11 cellular contexts compared by ENCODE assay signal in the genomic region with DNA sequence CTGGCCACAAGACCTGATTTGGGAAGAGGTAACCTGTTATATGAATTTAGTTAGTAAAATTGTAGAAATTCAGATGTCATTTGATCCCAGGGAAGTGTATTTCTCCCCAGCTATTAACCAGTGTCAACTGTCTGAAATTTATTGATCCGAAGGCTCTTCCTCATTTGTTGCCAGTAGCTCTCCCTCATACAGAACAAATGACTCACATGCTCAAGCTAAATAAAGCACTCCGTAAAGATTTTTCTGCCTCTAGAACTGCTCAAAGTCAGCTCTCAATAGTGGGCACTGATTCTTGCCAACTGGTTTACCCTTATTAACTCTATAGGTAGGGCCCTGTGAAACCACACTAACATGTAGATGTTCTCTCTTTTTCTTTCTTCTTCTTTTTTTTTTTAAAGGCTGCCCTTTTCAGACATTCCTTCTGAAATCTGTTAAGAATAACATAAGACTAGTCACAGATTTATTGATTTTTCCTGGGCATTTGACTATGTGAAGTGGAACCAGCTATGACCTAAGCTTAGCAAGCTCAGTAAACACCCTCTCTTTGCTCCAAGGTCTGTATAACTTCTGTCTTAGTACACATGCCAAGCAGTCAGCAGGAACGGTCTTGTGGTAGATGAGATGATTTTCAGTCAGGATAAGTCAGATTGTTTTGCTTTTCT. TPM values are rescaled to one million over a fixed set of nuclear protein-coding genes. Genes with fewer than 3 reads are reported as not detected.
DNase-seq lines count a peak whose midpoint lies in the region; ATAC-seq and TF ChIP-seq lines count a peak whose summit lies in the region.
"Had no signal": no experiment of that assay in that cellular context is flagged by ENCODE, and none has a peak within 500 bp of the region (broad histone marks: within the 10 kb centered on the region; RNA-seq: fewer than 3 reads in every experiment).

No MANE protein-coding gene starts in this region.

- WGBS in right lobe of liver (ENCODE audit: insufficient coverage, low coverage, low lambda C conversion rate, missing lambda C conversion rate) = 33% methylated on average over 3 of the region's 3 CpGs
- WGBS in aorta, 2 donors = 12 to 16% methylated on average over 3 of the region's 3 CpGs

- no peaks in the 10 kb centered on the region for H3K27me3 ChIP-seq in right lobe of liver
- H3K27me3 ChIP-seq in aorta (ENCODE audit: control insufficient read depth in 1 of 2, insufficient read depth in 2 of 2, low read length in 1 of 2) = no peaks in the 10 kb centered on the region

- H3K4me3 ChIP-seq in astrocyte of the spinal cord (ENCODE audit: low read depth, low read length) = no peak overlapping the region
- H3K4me3 ChIP-seq in right lobe of liver = no peak overlapping the region
- H3K4me3 ChIP-seq in aorta (ENCODE audit: low read length in 2 of 2) = peak overlapping the region in 1 of 2 donors; percentile 34
- no peak overlapping the region for H3K4me3 ChIP-seq in OCI-LY7 (ENCODE audit: low read depth, low read length, poor library complexity, severe bottlenecking)

- intact Hi-C loops in Right ventricle myocardium inferior (cut with DNase I) (no loop called here), cardiac septum (cut with DNase I) (no loop called here), right lobe of liver (cut with DNase I) (no loop called here), aorta (cut with DNase I) (no loop called here), OCI-LY7 (cut with micrococcal nuclease; ENCODE audit: unreplicated experiment) (no loop called here)
- intact Hi-C loops in activated CD4-positive, alpha-beta memory T cell treated with anti-CD3 and anti-CD28 coated beads for 36 hours (cut with micrococcal nuclease) = no loop called here

- H3K36me3 Mint-ChIP-seq in activated CD4-positive, alpha-beta memory T cell treated with anti-CD3 and anti-CD28 coated beads for 36 hours = peaks cover 11% of the 10 kb centered on the region

- ATAC-seq in Right ventricle myocardium inferior (peak; percentile 41), right lobe of liver (peak; percentile 79 to 90 (median 83)), aorta (ENCODE audit: low FRiP score) (no peak)

- no peak overlapping the region for H3K27ac Mint-ChIP-seq in activated CD4-positive, alpha-beta memory T cell treated with anti-CD3 and anti-CD28 coated beads for 36 hours

- H4K20me1 ChIP-seq in OCI-LY7 (ENCODE audit: insufficient read depth, low read length) = no peaks in the 10 kb centered on the region

- H3K9me2 ChIP-seq in OCI-LY7 (ENCODE audit: insufficient read depth, low read length) = no peaks in the 10 kb centered on the region

- in situ Hi-C loops in astrocyte of the spinal cord (cut with HindIII; ENCODE audit: low sequenced_read_pairs) = no loop called here

- H3K36me3 ChIP-seq in right lobe of liver (no peaks in the 10 kb centered on the region), aorta (ENCODE audit: control insufficient read depth in 1 of 2, insufficient read depth in 2 of 2, low read length in 1 of 2) (no peaks in the 10 kb centered on the region), OCI-LY7 (ENCODE audit: insufficient read depth, low read length) (no peaks in the 10 kb centered on the region; the same call in 1 of the 2 replicates)

- H3K9me3 ChIP-seq in right lobe of liver (no peaks in the 10 kb centered on the region), aorta (ENCODE audit: control insufficient read depth, low read length) (no peaks in the 10 kb centered on the region), OCI-LY7 (ENCODE audit: low read length) (no peaks in the 10 kb centered on the region)

- BruUV-seq in OCI-LY7 (replicated peaks; lab: Mats Ljungman, UMichigan) = no TSS peak

- H3K79me2 ChIP-seq in OCI-LY7 (ENCODE audit: insufficient read depth, low read depth, low read length) = no peaks in the 10 kb centered on the region

- TF ChIP-seq CTCF in astrocyte of the spinal cord (IDR thresholded peaks at IDR 0.05; ENCODE audit: low read depth, low read length) (no peak), right lobe of liver (IDR thresholded peaks at IDR 0.05) (no peak), OCI-LY7 (conservative IDR thresholded peaks at IDR 0.05; ENCODE audit: low read length) (no peak)

- POLR2A ChIA-PET in OCI-LY7 (lab: Charles Lee) = interaction anchor here (0.6 to 1.2 kb wide), 4 partner anchors 9 to 213 kb away, joined by 3 to 5 read pairs (median 4); no protein-coding TSS in a partner anchor
- POLR2A ChIA-PET in activated CD4-positive, alpha-beta memory T cell treated with anti-CD3 and anti-CD28 coated beads for 36 hours (lab: Charles Lee) = no interaction called here

- no peak overlapping the region for H2AFZ ChIP-seq in OCI-LY7 (ENCODE audit: low read length)

- peaks cover 0 to 13% (median 0%) of the 10 kb centered on the region in 4 donors for H3K4me1 ChIP-seq in right lobe of liver
- H3K4me1 ChIP-seq in aorta (ENCODE audit: control insufficient read depth in 1 of 2, insufficient read depth in 2 of 2, low read length in 2 of 2) = peaks cover 5 to 17% of the 10 kb centered on the region in 2 donors
- peaks cover 4% of the 10 kb centered on the region for H3K4me1 ChIP-seq in OCI-LY7 (ENCODE audit: insufficient read depth, low read length, poor library complexity, severe bottlenecking)

- H3K27ac ChIP-seq in right lobe of liver (no peak overlapping the region), aorta (ENCODE audit: low read depth in 1 of 2, low read length in 2 of 2) (peak overlapping the region; percentile 19 to 62), OCI-LY7 (ENCODE audit: low read depth, low read length, poor library complexity, severe bottlenecking) (no peak overlapping the region)

- DNase-seq in Right ventricle myocardium inferior (ENCODE audit: missing footprints) (no peak), cardiac septum (ENCODE audit: low spot score) (no peak), astrocyte of the spinal cord (ENCODE audit: low read depth, low spot score) (peak; percentile 72), right lobe of liver (no peak), aorta (no peak), OCI-LY7 (ENCODE audit: low spot score) (no peak), DMS153 treated with DMSO at 0.1 percent for 48 hours (lab: John Stamatoyannopoulos, UW; ENCODE audit: unreplicated experiment) (no peak)
- DNase-seq in activated CD4-positive, alpha-beta memory T cell treated with anti-CD3 and anti-CD28 coated beads for 36 hours = no peak
- DNase-seq: activated CD4-positive, alpha-beta T cell treated with anti-CD3 and anti-CD28 coated beads for 4 hours; central memory CD4-positive, alpha-beta T cell; NK-92 treated with Interleukin-12 subunit alpha and Interleukin-12 subunit beta, amount 100 ng/mL, for 24 hours had no signal

- no peak for TF ChIP-seq POLR2A in right lobe of liver (IDR thresholded peaks at IDR 0.05)

- peaks cover 7% of the 10 kb centered on the region for H3K4me1 Mint-ChIP-seq in activated CD4-positive, alpha-beta memory T cell treated with anti-CD3 and anti-CD28 coated beads for 36 hours (ENCODE audit: low read depth)

- no peaks in the 10 kb centered on the region for H3K27me3 Mint-ChIP-seq in activated CD4-positive, alpha-beta memory T cell treated with anti-CD3 and anti-CD28 coated beads for 36 hours

- CTCF ChIA-PET in OCI-LY7 (lab: Charles Lee; ENCODE audit: unreplicated experiment) = no interaction called here
- CTCF ChIA-PET in activated CD4-positive, alpha-beta memory T cell treated with anti-CD3 and anti-CD28 coated beads for 36 hours (lab: Charles Lee) = interaction anchor here (0.6 kb wide), 1 partner anchor 11 kb away, joined by 3 read pairs; no protein-coding TSS in a partner anchor

- H3K4me2 ChIP-seq in OCI-LY7 (ENCODE audit: low read length) = no peak overlapping the region

- H3K9me3 Mint-ChIP-seq in activated CD4-positive, alpha-beta memory T cell treated with anti-CD3 and anti-CD28 coated beads for 36 hours = peaks cover 5% of the 10 kb centered on the region

- no peak overlapping the region for H3K4me3 Mint-ChIP-seq in activated CD4-positive, alpha-beta memory T cell treated with anti-CD3 and anti-CD28 coated beads for 36 hours

RNA-seq across cellular contexts. Expression of a gene that starts 21.8 kb away (rescaled TPM):
- total RNA-seq in Right ventricle myocardium inferior (26.8 TPM), cardiac septum (18.4 TPM), right lobe of liver (10 to 100 TPM; 11.3 to 22.3 (median 21.4) TPM), aorta (10 to 100 TPM; 15.4 to 15.6 TPM), OCI-LY7 (2022) (110 and 111 TPM in 2 replicates)
- polyA plus RNA-seq in aorta = 10 to 100 TPM; 20.4 to 31.7 TPM
- total RNA-seq in OCI-LY7 (2014; rRNA removed; shearing (Covaris generic)) = 53.0 and 66.3 TPM in 2 replicates
- total RNA-seq in activated CD4-positive, alpha-beta memory T cell treated with anti-CD3 and anti-CD28 coated beads for 36 hours = 100 to 1,000 TPM; 214 to 220 TPM

RNA-seq across cellular contexts. Expression of a gene that starts 56.0 kb away (rescaled TPM):
- total RNA-seq in Right ventricle myocardium inferior = 13.3 TPM
- total RNA-seq in cardiac septum = 16.3 TPM
- 10 to 100 TPM in 2 of 6 experiments, 1 to 10 TPM in 4; 7.6 to 15.3 (median 9.5) TPM for total RNA-seq in right lobe of liver
- total RNA-seq in aorta = 10 to 100 TPM; 14.5 to 18.9 TPM
- 10 to 100 TPM; 11.8 to 16.5 TPM for polyA plus RNA-seq in aorta
- total RNA-seq in OCI-LY7 (2014; rRNA removed; shearing (Covaris generic)) = 8.7 and 14.2 TPM in 2 replicates
- 14.5 and 15.2 TPM in 2 replicates for total RNA-seq in OCI-LY7 (2022)
- total RNA-seq in activated CD4-positive, alpha-beta memory T cell treated with anti-CD3 and anti-CD28 coated beads for 36 hours = 10 to 100 TPM; 15.0 to 17.6 TPM

Comparison
In these comparisons a context has a peak if more than half of its experiments do, and no peak if none do; other contexts are left out.
1. H3K27ac ChIP-seq: peak in aorta (2 of 2); none in right lobe of liver (0 of 3) and OCI-LY7 (single experiment).